In genomic region chr19:7534531-7534980, GRCh38 we compare ENCODE assay signal across 8 cellular contexts. TPM values are rescaled to one million over a fixed set of nuclear protein-coding genes. Genes with fewer than 3 reads are reported as not detected.
DNase-seq lines count a peak whose midpoint lies in the region; ATAC-seq and TF ChIP-seq lines count a peak whose summit lies in the region.

No MANE protein-coding gene starts in this region.

- no peaks in the 10 kb centered on the region for H3K27me3 ChIP-seq in MG63

- DNase-seq in GM10266 (ENCODE audit: extremely low spot score) = peak; percentile 75
- DNase-seq in MG63 = peak; percentile 72
- peak; percentile 25 for DNase-seq in activated CD4-positive, alpha-beta T cell treated with anti-CD3 and anti-CD28 coated beads, Interleukin-2, amount 10 ng/mL, durations not matched to agents 7 days and 5 days
- peak; percentile 89 for DNase-seq in epidermal melanocyte (ENCODE audit: insufficient read length, low spot score)
- peak; percentile 61 for DNase-seq in stimulated activated naive CD8-positive, alpha-beta T cell treated with anti-CD3 and anti-CD28 coated beads, Interleukin-15, Interleukin-2, amounts not matched to agents 100 U/mL and 50 U/mL, for 24 hours
- DNase-seq in NCI-H1436 treated with DMSO at 0.1 percent for 48 hours (lab: John Stamatoyannopoulos, UW) = no peak

- H3K27ac Mint-ChIP-seq in activated CD4-positive, alpha-beta T cell treated with anti-CD3 and anti-CD28 coated beads, Interleukin-2, amount 10 ng/mL, durations not matched to agents 7 days and 5 days = peak overlapping the region; percentile 87

- H3K9me3 ChIP-seq in MG63 (no peaks in the 10 kb centered on the region), mesodermal cell (ENCODE audit: control insufficient read depth, low read length) (no peaks in the 10 kb centered on the region)

- 0% methylated on average over 18 to 20 of the region's 20 CpGs for WGBS in mesodermal cell (ENCODE audit: insufficient coverage in 2 of 2), 2 experiments

- H3K4me1 ChIP-seq in mesodermal cell (ENCODE audit: control insufficient read depth, insufficient read depth, low read length, poor library complexity, severe bottlenecking) = peaks cover 7% of the 10 kb centered on the region

- POLR2A ChIA-PET in activated CD4-positive, alpha-beta T cell treated with anti-CD3 and anti-CD28 coated beads, Interleukin-2, amount 10 ng/mL, durations not matched to agents 7 days and 5 days (lab: Charles Lee) = interaction anchor here (1.0 kb wide), 1 partner anchor 12 kb away, joined by 3 read pairs; the partner anchor contains the start of gene MCOLN1

- H3K27me3 Mint-ChIP-seq in activated CD4-positive, alpha-beta T cell treated with anti-CD3 and anti-CD28 coated beads, Interleukin-2, amount 10 ng/mL, durations not matched to agents 7 days and 5 days = no peaks in the 10 kb centered on the region

- peak overlapping the region; percentile 86 for H3K4me3 ChIP-seq in MG63
- peak overlapping the region; percentile 84 for H3K4me3 ChIP-seq in mesodermal cell (ENCODE audit: extremely low read depth, insufficient read depth, low read length, poor library complexity, severe bottlenecking)

- no peaks in the 10 kb centered on the region for H3K9me3 Mint-ChIP-seq in activated CD4-positive, alpha-beta T cell treated with anti-CD3 and anti-CD28 coated beads, Interleukin-2, amount 10 ng/mL, durations not matched to agents 7 days and 5 days

- TF ChIP-seq CTCF in 22Rv1 (IDR thresholded peaks at IDR 0.05) (peak; percentile 24), GM10266 (IDR thresholded peaks at IDR 0.05; ENCODE audit: control insufficient read depth, insufficient read depth, low read depth, missing control alignments) (peak; percentile 21)

- H3K36me3 Mint-ChIP-seq in activated CD4-positive, alpha-beta T cell treated with anti-CD3 and anti-CD28 coated beads, Interleukin-2, amount 10 ng/mL, durations not matched to agents 7 days and 5 days (ENCODE audit: low read depth) = peaks cover 13% of the 10 kb centered on the region

- H3K36me3 ChIP-seq in MG63 (peaks cover 47% of the 10 kb centered on the region), mesodermal cell (ENCODE audit: control insufficient read depth, insufficient read depth, low read length) (peaks cover 54% of the 10 kb centered on the region)

- H3K27ac ChIP-seq in 22Rv1 (peak overlapping the region; percentile 83), mesodermal cell (ENCODE audit: low read depth, low read length, severe bottlenecking) (peak overlapping the region; percentile 93)

- ATAC-seq in stimulated activated naive CD8-positive, alpha-beta T cell treated with anti-CD3 and anti-CD28 coated beads, Interleukin-15, Interleukin-2, amounts not matched to agents 100 U/mL and 50 U/mL, for 24 hours = peak; percentile 13

- CTCF ChIA-PET in activated CD4-positive, alpha-beta T cell treated with anti-CD3 and anti-CD28 coated beads, Interleukin-2, amount 10 ng/mL, durations not matched to agents 7 days and 5 days (lab: Charles Lee) = interaction anchor here (0.6 to 3.0 kb wide), 4 partner anchors 12 to 146 kb away, joined by 3 to 9 read pairs (median 4); partner anchors contain the start of genes MCOLN1 and TRAPPC5

- peak overlapping the region; percentile 95 for H3K4me3 Mint-ChIP-seq in activated CD4-positive, alpha-beta T cell treated with anti-CD3 and anti-CD28 coated beads, Interleukin-2, amount 10 ng/mL, durations not matched to agents 7 days and 5 days

- H3K4me1 Mint-ChIP-seq in activated CD4-positive, alpha-beta T cell treated with anti-CD3 and anti-CD28 coated beads, Interleukin-2, amount 10 ng/mL, durations not matched to agents 7 days and 5 days = peaks cover 27% of the 10 kb centered on the region

RNA-seq across cellular contexts. Expression of gene PNPLA6, which starts 1.0 kb away (rescaled TPM):
- total RNA-seq in MG63 (2014; rRNA removed; shearing (Covaris generic); ENCODE audit: low replicate concordance) = 175 and 184 TPM in 2 replicates
- 100 to 1,000 TPM; 117 to 126 TPM for total RNA-seq in activated CD4-positive, alpha-beta T cell treated with anti-CD3 and anti-CD28 coated beads, Interleukin-2, amount 10 ng/mL, durations not matched to agents 7 days and 5 days
- 96.5 TPM for polyA plus RNA-seq in mesodermal cell (2013, experiment 1 of 2)
- 73.4 TPM for polyA plus RNA-seq in mesodermal cell (2013, experiment 2 of 2)

RNA-seq across cellular contexts. Expression of gene MCOLN1, which starts 12.1 kb away (rescaled TPM):
- total RNA-seq in MG63 (2014; rRNA removed; shearing (Covaris generic); ENCODE audit: low replicate concordance) = 6.4 and 10.3 TPM in 2 replicates
- 10 to 100 TPM; 13.2 to 14.8 TPM for total RNA-seq in activated CD4-positive, alpha-beta T cell treated with anti-CD3 and anti-CD28 coated beads, Interleukin-2, amount 10 ng/mL, durations not matched to agents 7 days and 5 days
- 15.1 TPM for polyA plus RNA-seq in mesodermal cell (2013, experiment 1 of 2)
- 12.6 TPM for polyA plus RNA-seq in mesodermal cell (2013, experiment 2 of 2)

RNA-seq across cellular contexts. Expression of gene ZNF358, which starts 18.7 kb away (rescaled TPM):
- 37.2 and 44.9 TPM in 2 replicates for total RNA-seq in MG63 (2014; rRNA removed; shearing (Covaris generic); ENCODE audit: low replicate concordance)
- 1 to 10 TPM; 6.5 to 6.7 TPM for total RNA-seq in activated CD4-positive, alpha-beta T cell treated with anti-CD3 and anti-CD28 coated beads, Interleukin-2, amount 10 ng/mL, durations not matched to agents 7 days and 5 days
- 57.0 TPM for polyA plus RNA-seq in mesodermal cell (2013, experiment 1 of 2)
- polyA plus RNA-seq in mesodermal cell (2013, experiment 2 of 2) = 47.8 TPM

RNA-seq across cellular contexts. Expression of gene PEX11G, which starts 45.7 kb away (rescaled TPM):
- not detected in 2 replicates for total RNA-seq in MG63 (2014; rRNA removed; shearing (Covaris generic); ENCODE audit: low replicate concordance)
- total RNA-seq in activated CD4-positive, alpha-beta T cell treated with anti-CD3 and anti-CD28 coated beads, Interleukin-2, amount 10 ng/mL, durations not matched to agents 7 days and 5 days = under 1 TPM; 0.46 to 0.67 TPM
- polyA plus RNA-seq in mesodermal cell (2013, experiment 1 of 2) = 1.1 TPM
- polyA plus RNA-seq in mesodermal cell (2013, experiment 2 of 2) = 1.4 TPM
